22 cellular contexts compared by ENCODE assay signal in the genomic region with DNA sequence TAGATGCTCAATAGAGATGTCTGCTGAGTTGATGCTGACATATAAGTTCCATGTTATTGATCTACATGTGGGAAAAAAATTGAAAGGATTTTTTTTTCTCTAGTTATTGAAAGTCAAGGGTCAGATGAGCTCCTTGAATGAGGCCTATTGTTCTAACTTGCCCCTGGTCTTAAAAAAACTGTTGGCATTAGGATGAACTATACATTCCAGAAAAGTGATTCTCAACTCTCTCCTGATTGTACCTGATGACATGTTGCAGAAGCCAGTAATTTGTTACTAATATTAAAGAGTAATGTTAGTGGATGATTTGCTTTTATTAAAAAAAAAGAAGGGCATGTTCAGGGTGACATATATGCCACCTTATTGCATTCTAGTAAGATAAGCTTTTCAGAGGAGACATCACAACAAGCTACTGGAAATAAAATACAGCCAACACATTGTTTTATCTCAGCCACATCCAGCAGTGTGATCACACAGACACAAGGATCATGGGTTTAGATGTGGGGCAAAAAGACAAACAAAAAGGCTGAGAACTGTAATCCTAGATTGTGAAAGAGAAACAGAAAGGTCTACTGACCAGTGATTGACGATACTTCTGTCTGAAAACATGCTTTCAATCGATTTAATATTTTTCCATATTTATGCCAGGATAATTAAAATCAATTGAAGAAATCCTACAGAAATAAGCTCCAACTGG.
"Had no signal": no experiment of that assay in that cellular context is flagged by ENCODE, and none has a peak within 500 bp of the region (broad histone marks: within the 10 kb centered on the region; RNA-seq: fewer than 3 reads in every experiment).

No MANE protein-coding gene starts in this region.

- ATAC-seq: activated naive CD4-positive, alpha-beta T cell treated with anti-CD3 and anti-CD28 coated beads, Interleukin-2, amount 50 U/mL, for 72 hours; effector memory CD8-positive, alpha-beta T cell; left lung; naive thymus-derived CD4-positive, alpha-beta T cell; WTC11 had no signal

- H3K9me3 ChIP-seq: left lung, sigmoid colon, thoracic aorta, vagina had no signal

- H3K27ac ChIP-seq: left lung, sigmoid colon, thoracic aorta, vagina had no signal

- H3K4me3 ChIP-seq: left lung, lung, sigmoid colon, smooth muscle cell, thoracic aorta, vagina had no signal

- H3K4me1 ChIP-seq: left lung, sigmoid colon, vagina had no signal

- H3K27me3 ChIP-seq: left lung, sigmoid colon, vagina had no signal

- DNase-seq: activated gamma-delta T cell treated with Interleukin-2 at 50 U/mL for 16 hours; activated T-cell treated with anti-CD3 and anti-CD28 coated beads, Interleukin-2, amount 50 U/mL, for 1 hour; aorta; effector memory CD8-positive, alpha-beta T cell; immature natural killer cell; kidney glomerular epithelial cell; left lung; naive thymus-derived CD4-positive, alpha-beta T cell; occipital lobe; sigmoid colon; stimulated activated CD4-positive, alpha-beta T cell treated with anti-CD3 and anti-CD28 coated beads, Interleukin-15, amount 100 ng/mL, for 24 hours; stimulated activated CD4-positive, alpha-beta T cell treated with anti-CD3 and anti-CD28 coated beads, Interleukin-2, amount 100 ng/mL, for 48 hours; stimulated activated CD8-positive, alpha-beta memory T cell treated with anti-CD3 and anti-CD28 coated beads, Interleukin-4, amount 100 ng/mL, for 48 hours; stimulated activated naive CD4-positive, alpha-beta T cell; T-helper 9 cell had no signal

- H3K36me3 ChIP-seq: left lung, sigmoid colon, thoracic aorta, vagina had no signal

- H3K4me2 ChIP-seq: smooth muscle cell had no signal

- FAIRE-seq: colon had no signal
